In the genomic region with DNA sequence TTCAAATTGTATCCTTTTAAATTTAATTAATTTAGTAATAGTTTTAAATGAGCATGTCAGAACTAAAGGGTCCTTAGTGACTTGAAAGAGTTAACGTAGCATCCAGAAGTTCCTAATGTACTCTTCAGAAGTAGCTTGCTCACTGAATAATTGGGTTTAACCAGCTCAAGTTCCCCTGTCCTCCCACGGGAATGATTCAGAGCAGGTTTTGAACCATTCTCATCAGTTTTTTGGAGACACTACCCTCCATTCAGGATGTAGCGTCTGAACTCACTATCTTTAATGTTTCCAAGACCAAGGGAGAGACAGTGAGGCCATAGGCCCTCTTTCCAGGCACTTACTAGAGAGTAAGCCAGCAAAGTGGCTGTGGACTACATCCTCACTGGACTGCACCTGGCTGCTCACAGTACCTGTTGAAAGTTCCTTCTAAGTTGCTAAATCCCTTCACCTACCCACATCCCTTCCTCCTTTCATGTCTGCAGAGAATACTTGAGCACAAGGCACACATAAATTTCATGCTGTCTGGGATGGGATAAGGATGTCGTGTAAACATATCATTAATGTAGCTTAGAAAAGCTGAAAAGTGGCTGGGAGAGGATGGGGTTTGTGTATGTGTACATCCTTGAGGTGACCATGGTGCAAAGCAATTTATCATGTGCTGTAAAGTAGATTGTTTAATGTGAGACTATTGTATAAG, we compare ENCODE assay signal across 26 cellular contexts.
DNase-seq lines count a peak whose midpoint lies in the region; ATAC-seq, FAIRE-seq and TF ChIP-seq lines count a peak whose summit lies in the region.
"Had no signal": no experiment of that assay in that cellular context is flagged by ENCODE, and none has a peak within 500 bp of the region (broad histone marks: within the 10 kb centered on the region; RNA-seq: fewer than 3 reads in every experiment).

No MANE protein-coding gene starts in this region.

- no peak overlapping the region for H3K4me3 Mint-ChIP-seq in activated T-cell treated with anti-CD3 and anti-CD28 coated beads, Interleukin-2, amount 50 U/mL, for 4 hours
- H3K4me3 Mint-ChIP-seq: activated CD8-positive, alpha-beta memory T cell treated with anti-CD3 and anti-CD28 coated beads, Interleukin-2, amount 10 ng/mL, durations not matched to agents 7 days and 5 days; activated T-helper 1 cell treated with anti-CD3 and anti-CD28 coated beads, Interleukin-12 subunit alpha, Interleukin-12 subunit beta, Interleukin-2, Interleukin-4 antibody, amounts not matched to agents 30 ng/mL and 10 ng/mL and 1 ng/mL, durations not matched to agents 14 hours and 24 hours and 36 hours; H9; neural progenitor cell; T-cell; WTC11 had no signal

- no peak for TF ChIP-seq POLR2A in GM12891 (IDR thresholded peaks at IDR 0.05; ENCODE audit: low read depth, low read length)

- H3K36me3 Mint-ChIP-seq in activated T-cell treated with anti-CD3 and anti-CD28 coated beads, Interleukin-2, amount 50 U/mL, for 4 hours (ENCODE audit: insufficient read depth): peaks cover 16% of the 10 kb centered on the region
- H3K36me3 Mint-ChIP-seq: neural progenitor cell, WTC11 had no signal

- H3K9me3 Mint-ChIP-seq in activated T-cell treated with anti-CD3 and anti-CD28 coated beads, Interleukin-2, amount 50 U/mL, for 4 hours: no peaks in the 10 kb centered on the region
- H3K9me3 Mint-ChIP-seq: activated naive CD4-positive, alpha-beta T cell treated with anti-CD3 and anti-CD28 coated beads, Interleukin-2, amount 50 U/mL, for 72 hours; activated T-helper 1 cell treated with anti-CD3 and anti-CD28 coated beads, Interleukin-12 subunit alpha, Interleukin-12 subunit beta, Interleukin-2, Interleukin-4 antibody, amounts not matched to agents 30 ng/mL and 10 ng/mL and 1 ng/mL, durations not matched to agents 14 hours and 24 hours and 36 hours; H9; neural progenitor cell; T-cell; WTC11 had no signal

- peak; percentile 43 for FAIRE-seq in GM12891 (lab: Jason Lieb, UNC)
- FAIRE-seq: endothelial cell of umbilical vein, GM12892 had no signal

- H3K4me1 Mint-ChIP-seq in activated T-cell treated with anti-CD3 and anti-CD28 coated beads, Interleukin-2, amount 50 U/mL, for 4 hours (ENCODE audit: low read depth): peaks cover 87% of the 10 kb centered on the region

- peak; percentile 33 to 45 for ATAC-seq in activated T-cell treated with anti-CD3 and anti-CD28 coated beads, Interleukin-2, amount 50 U/mL, for 4 hours
- ATAC-seq in esophagus mucosa: no peak
- ATAC-seq: activated CD8-positive, alpha-beta memory T cell treated with anti-CD3 and anti-CD28 coated beads, Interleukin-2, amount 10 ng/mL, durations not matched to agents 7 days and 5 days; gastroesophageal sphincter; right cardiac atrium; WTC11 had no signal

- H3K27me3 Mint-ChIP-seq in activated T-cell treated with anti-CD3 and anti-CD28 coated beads, Interleukin-2, amount 50 U/mL, for 4 hours (ENCODE audit: low read depth): no peaks in the 10 kb centered on the region
- H3K27me3 Mint-ChIP-seq: activated CD8-positive, alpha-beta memory T cell treated with anti-CD3 and anti-CD28 coated beads, Interleukin-2, amount 10 ng/mL, durations not matched to agents 7 days and 5 days; T-cell had no signal

- no peak for DNase-seq in activated T-cell treated with anti-CD3 and anti-CD28 coated beads, Interleukin-2, amount 50 U/mL, for 4 hours
- no peak for DNase-seq in activated T-cell treated with anti-CD3 and anti-CD28 coated beads for 4 hours
- no peak for DNase-seq in GM12891 (ENCODE audit: insufficient read length, low spot score)
- peak; percentile 57 for DNase-seq in NCI-H2227 (lab: John Stamatoyannopoulos, UW; ENCODE audit: unreplicated experiment)
- DNase-seq in left kidney (ENCODE audit: low read depth, low spot score): peak; percentile 79
- no peak for DNase-seq in CD1c-positive myeloid dendritic cell (ENCODE audit: extremely low spot score)
- DNase-seq: ACHN; activated CD4-positive, alpha-beta T cell treated with anti-CD3 and anti-CD28 coated beads, Interleukin-2, amount 50 U/mL, for 1 hour; activated CD8-positive, alpha-beta memory T cell treated with anti-CD3 and anti-CD28 coated beads, Interleukin-2, amount 10 ng/mL, durations not matched to agents 7 days and 5 days; anterior cingulate cortex; H9; MG63; NCI-H1105 treated with DMSO at 0.1 percent for 48 hours; NCI-H2029 treated with DMSO at 0.1 percent for 48 hours; NCI-H345; NCI-H774; right cardiac atrium; T-cell had no signal

TF ChIP-seq in GM12891, 5 proteins besides CTCF, POLR2A, EP300 and RAD21:
- no peak for TF ChIP-seq SPI1 (IDR thresholded peaks at IDR 0.05; ENCODE audit: low read depth, low read length)
- no peak for TF ChIP-seq POU2F2 (IDR thresholded peaks at IDR 0.05; ENCODE audit: low read depth, low read length)
- TF ChIP-seq TAF1 (IDR thresholded peaks at IDR 0.05; ENCODE audit: low read depth, low read length): no peak
- TF ChIP-seq POLR2AphosphoS5 (IDR thresholded peaks at IDR 0.05; ENCODE audit: low read depth, low read length): no peak
- TF ChIP-seq PAX5 (IDR thresholded peaks at IDR 0.05; ENCODE audit: insufficient read depth, low read length, severe bottlenecking): no peak

Comparison
In these comparisons a context has a peak if more than half of its experiments do, and no peak if none do; other contexts are left out.
1. DNase-seq: peak in NCI-H2227 (single experiment) and left kidney (single experiment); none in activated T-cell treated with anti-CD3 and anti-CD28 coated beads, Interleukin-2, amount 50 U/mL, for 4 hours (single experiment), activated T-cell treated with anti-CD3 and anti-CD28 coated beads for 4 hours (single experiment), GM12891 (single experiment) and CD1c-positive myeloid dendritic cell (single experiment).